Comparison of ENCODE assay signal across 12 cellular contexts in the genomic region with DNA sequence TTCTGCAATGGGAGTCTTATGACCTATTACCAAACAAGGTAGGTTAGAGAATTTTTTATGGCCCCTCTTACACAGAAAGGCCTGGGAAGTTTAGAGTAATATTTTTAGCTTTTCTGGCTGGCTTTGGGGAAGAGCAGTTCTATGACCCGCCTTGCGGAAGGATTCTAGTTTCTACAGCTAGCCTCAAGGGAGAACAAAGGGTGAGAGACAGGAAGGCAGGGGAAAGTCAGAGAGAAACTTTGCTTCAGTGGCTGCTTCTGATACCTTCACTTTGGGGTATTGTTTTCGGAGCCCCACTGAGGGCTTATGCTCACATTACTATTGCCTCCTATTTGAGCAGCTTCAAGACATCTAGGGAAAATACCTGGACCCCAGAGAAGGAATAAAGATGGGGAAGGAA.
A peak's percentile ranks its signal among the peaks of the same experiment; 100 is the strongest.
DNase-seq lines count a peak whose midpoint lies in the region; ATAC-seq and TF ChIP-seq lines count a peak whose summit lies in the region.
"Had no signal": no experiment of that assay in that cellular context is flagged by ENCODE, and none has a peak within 500 bp of the region (broad histone marks: within the 10 kb centered on the region; RNA-seq: fewer than 3 reads in every experiment).

No MANE protein-coding gene starts in this region.

- DNase-seq in activated B cell treated with CpG ODN at 0.5 μM for 24 hours (no peak), kidney glomerular epithelial cell (lab: John Stamatoyannopoulos, UW) (no peak), NCI-H226 (no peak), NCI-H2171 (lab: John Stamatoyannopoulos, UW) (no peak)
- DNase-seq in stimulated activated CD4-positive, alpha-beta T cell treated with anti-CD3 and anti-CD28 coated beads, Interleukin-15, amount 100 ng/mL, for 24 hours = no peak
- DNase-seq: gastrocnemius medialis had no signal

- POLR2A ChIA-PET in activated B cell treated with CpG ODN at 0.5 μM for 24 hours (lab: Charles Lee) = interaction anchor here (0.6 to 1.1 kb wide), 2 partner anchors 44 to 309 kb away, joined by 3 to 4 read pairs; no protein-coding TSS in a partner anchor

- H3K36me3 Mint-ChIP-seq in activated B cell treated with CpG ODN at 0.5 μM for 24 hours (ENCODE audit: low read depth) = no peaks in the 10 kb centered on the region
- H3K36me3 Mint-ChIP-seq: stimulated activated effector memory CD8-positive, alpha-beta T cell treated with anti-CD3 and anti-CD28 coated beads, Interleukin-12 subunit alpha, Interleukin-12 subunit beta, amount 100 ng/mL, for 72 hours had no signal

- H3K9me3 Mint-ChIP-seq in activated B cell treated with CpG ODN at 0.5 μM for 24 hours = no peaks in the 10 kb centered on the region
- H3K9me3 Mint-ChIP-seq: central memory CD8-positive, alpha-beta T cell; stimulated activated effector memory CD8-positive, alpha-beta T cell treated with anti-CD3 and anti-CD28 coated beads, Interleukin-12 subunit alpha, Interleukin-12 subunit beta, amount 100 ng/mL, for 72 hours had no signal

- peaks cover 4% of the 10 kb centered on the region for H3K27me3 Mint-ChIP-seq in activated B cell treated with CpG ODN at 0.5 μM for 24 hours

- TF ChIP-seq CTCF in activated B cell treated with CpG ODN at 0.5 μM for 24 hours (IDR thresholded peaks at IDR 0.05) = no peak

- H3K27ac Mint-ChIP-seq in activated B cell treated with CpG ODN at 0.5 μM for 24 hours = no peak overlapping the region
- H3K27ac Mint-ChIP-seq: stimulated activated effector memory CD8-positive, alpha-beta T cell treated with anti-CD3 and anti-CD28 coated beads, Interleukin-12 subunit alpha, Interleukin-12 subunit beta, amount 100 ng/mL, for 72 hours had no signal

- peak; percentile 92 for ATAC-seq in GM18498 (IDR thresholded peaks at IDR 0.05; ENCODE audit: unreplicated experiment)
- peak; percentile 83 for ATAC-seq in GM19455 (IDR thresholded peaks at IDR 0.05; ENCODE audit: unreplicated experiment)
- ATAC-seq in HG02938 (IDR thresholded peaks at IDR 0.05; ENCODE audit: unreplicated experiment) = peak; percentile 85
- peak; percentile 77 for ATAC-seq in activated B cell treated with CpG ODN at 0.5 μM for 24 hours (ENCODE audit: low read depth)
- ATAC-seq: HCT116; stimulated activated effector memory CD8-positive, alpha-beta T cell treated with anti-CD3 and anti-CD28 coated beads, Interleukin-12 subunit alpha, Interleukin-12 subunit beta, amount 100 ng/mL, for 72 hours had no signal

- intact Hi-C loops in activated B cell treated with CpG ODN at 0.5 μM for 24 hours (cut with micrococcal nuclease) = loop anchor here (2.0 kb wide), 1 partner anchor 16 kb away; no protein-coding TSS in a partner anchor

- H3K4me3 Mint-ChIP-seq in activated B cell treated with CpG ODN at 0.5 μM for 24 hours = peak overlapping the region; percentile 68
- H3K4me3 Mint-ChIP-seq: central memory CD8-positive, alpha-beta T cell; stimulated activated effector memory CD8-positive, alpha-beta T cell treated with anti-CD3 and anti-CD28 coated beads, Interleukin-12 subunit alpha, Interleukin-12 subunit beta, amount 100 ng/mL, for 72 hours had no signal

- peaks cover 13% of the 10 kb centered on the region for H3K4me1 Mint-ChIP-seq in activated B cell treated with CpG ODN at 0.5 μM for 24 hours
- H3K4me1 Mint-ChIP-seq: central memory CD8-positive, alpha-beta T cell; stimulated activated effector memory CD8-positive, alpha-beta T cell treated with anti-CD3 and anti-CD28 coated beads, Interleukin-12 subunit alpha, Interleukin-12 subunit beta, amount 100 ng/mL, for 72 hours had no signal

- CTCF ChIA-PET in activated B cell treated with CpG ODN at 0.5 μM for 24 hours (lab: Charles Lee) = interaction anchor here (1.1 to 1.9 kb wide), 3 partner anchors 84 to 200 kb away, joined by 3 to 5 read pairs (median 3); no protein-coding TSS in a partner anchor
